ENCODE assay signal across 16 cellular contexts in the genomic region with DNA sequence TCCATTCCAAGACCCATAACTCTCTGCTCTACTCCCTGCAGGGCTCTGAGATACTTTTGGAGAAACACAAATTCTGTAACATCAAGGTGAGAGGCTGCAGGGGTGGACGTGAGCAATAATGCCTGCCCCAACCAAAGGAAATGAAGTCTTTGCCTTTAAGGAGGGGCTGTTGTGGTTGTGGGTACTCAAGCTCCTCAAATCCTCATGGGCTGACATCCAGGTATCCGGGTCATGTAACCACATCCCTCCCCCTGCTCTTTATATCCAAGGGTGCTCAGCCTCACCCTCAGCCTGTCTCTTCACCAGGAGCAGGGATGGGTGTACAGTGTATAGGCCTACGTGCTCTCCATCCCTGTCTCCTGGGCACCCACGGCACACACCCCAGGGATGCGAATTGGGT. TPM values are rescaled to one million over a fixed set of nuclear protein-coding genes. Genes with fewer than 3 reads are reported as not detected.
A peak's percentile ranks its signal among the peaks of the same experiment; 100 is the strongest.
DNase-seq lines count a peak whose midpoint lies in the region; ATAC-seq lines count a peak whose summit lies in the region.
"Had no signal": no experiment of that assay in that cellular context is flagged by ENCODE, and none has a peak within 500 bp of the region (broad histone marks: within the 10 kb centered on the region; RNA-seq: fewer than 3 reads in every experiment).

No MANE protein-coding gene starts in this region.

- H2BK15ac ChIP-seq in neuronal stem cell (ENCODE audit: low read length), result peak overlapping the region; percentile 28
- H2BK15ac ChIP-seq in mesendoderm (replicated peaks; ENCODE audit: low read depth), result no peak overlapping the region

- no peak overlapping the region for H4K91ac ChIP-seq in neuronal stem cell (ENCODE audit: low read depth, low read length, poor library complexity)

- H3K4me1 ChIP-seq in BLaER1 treated with 17β-estradiol and CSF1 and Interleukin-3, amounts not matched to agents 10 nM and 100 nM, result peaks cover 14 to 34% (median 21%) of the 10 kb centered on the region in 10 experiments
- H3K4me1 ChIP-seq in neuronal stem cell (ENCODE audit: control insufficient read depth in 2 of 2, insufficient read depth in 1 of 2, low read depth in 1 of 2, low read length in 2 of 2) (peaks cover 5 to 8% of the 10 kb centered on the region in 2 donors), right cardiac atrium (ENCODE audit: control insufficient read depth, insufficient read depth, low read length) (no peaks in the 10 kb centered on the region), mesendoderm (ENCODE audit: control insufficient read depth, low read depth, low read length) (no peaks in the 10 kb centered on the region)

- no peaks in the 10 kb centered on the region for H3K36me3 ChIP-seq in BLaER1 treated with 17β-estradiol and CSF1 and Interleukin-3, amounts not matched to agents 10 nM and 100 nM
- H3K36me3 ChIP-seq in neuronal stem cell (replicated peaks in 1 of 2; ENCODE audit: control insufficient read depth in 2 of 2, insufficient read depth in 2 of 2, low read length in 2 of 2) (no peaks in the 10 kb centered on the region), mesendoderm (ENCODE audit: control insufficient read depth, insufficient read depth, low read length) (no peaks in the 10 kb centered on the region)

- no peaks in the 10 kb centered on the region for H3K27me3 ChIP-seq in BLaER1 treated with 17β-estradiol and CSF1 and Interleukin-3, amounts not matched to agents 10 nM and 100 nM
- no peaks in the 10 kb centered on the region for H3K27me3 ChIP-seq in neuronal stem cell (ENCODE audit: control insufficient read depth in 3 of 3, insufficient read depth in 3 of 3, low read depth in 1 of 3, low read length in 3 of 3)
- H3K27me3 ChIP-seq in right cardiac atrium (ENCODE audit: control insufficient read depth, insufficient read depth), result no peaks in the 10 kb centered on the region
- H3K27me3 ChIP-seq in mesendoderm (ENCODE audit: insufficient read depth, low read length, poor library complexity), result no peaks in the 10 kb centered on the region

- no peak overlapping the region for H3K4me3 ChIP-seq in BLaER1 treated with 17β-estradiol and CSF1 and Interleukin-3, amounts not matched to agents 10 nM and 100 nM
- H3K4me3 ChIP-seq in neuronal stem cell (ENCODE audit: low read length in 2 of 2) (no peak overlapping the region), right cardiac atrium (ENCODE audit: low read length) (no peak overlapping the region), mesendoderm (ENCODE audit: low read length) (no peak overlapping the region)
- H3K4me3 ChIP-seq: GM23248 had no signal

- no peak overlapping the region for H3K14ac ChIP-seq in neuronal stem cell (ENCODE audit: low read length)

- H2BK5ac ChIP-seq in neuronal stem cell (ENCODE audit: low read length), result no peak overlapping the region
- no peak overlapping the region for H2BK5ac ChIP-seq in mesendoderm (ENCODE audit: low read length)

- no peaks in the 10 kb centered on the region for H3K79me1 ChIP-seq in neuronal stem cell (ENCODE audit: low read depth, low read length)
- no peaks in the 10 kb centered on the region for H3K79me1 ChIP-seq in mesendoderm (ENCODE audit: low read length)

- H3K56ac ChIP-seq in mesendoderm (ENCODE audit: low read length), result no peak overlapping the region

- H3K18ac ChIP-seq in neuronal stem cell (ENCODE audit: low read length) (peak overlapping the region; percentile 61), mesendoderm (ENCODE audit: low read length) (no peak overlapping the region)

- H2AFZ ChIP-seq in neuronal stem cell (ENCODE audit: low read length), result no peak overlapping the region
- H2AFZ ChIP-seq: GM23248 had no signal

- H2AK5ac ChIP-seq in neuronal stem cell (ENCODE audit: low read depth, low read length) (no peak overlapping the region), mesendoderm (ENCODE audit: low read length) (no peak overlapping the region)

- no peak overlapping the region for H3K9ac ChIP-seq in BLaER1 treated with 17β-estradiol and CSF1 and Interleukin-3, amounts not matched to agents 10 nM and 100 nM
- H3K9ac ChIP-seq in neuronal stem cell (ENCODE audit: low read depth, low read length, poor library complexity), result no peak overlapping the region
- H3K9ac ChIP-seq in mesendoderm (ENCODE audit: low read length), result no peak overlapping the region
- H3K9ac ChIP-seq: GM23248 had no signal

- H2BK120ac ChIP-seq in neuronal stem cell (ENCODE audit: low read depth, low read length) (no peak overlapping the region), mesendoderm (ENCODE audit: low read depth, low read length) (no peak overlapping the region)

- no peak for ATAC-seq in GM18519 (IDR thresholded peaks at IDR 0.05; ENCODE audit: low FRiP score, unreplicated experiment)
- ATAC-seq in right cardiac atrium, result no peak
- ATAC-seq: CD8-positive, alpha-beta T cell had no signal

- no peaks in the 10 kb centered on the region for H3K79me2 ChIP-seq in mesendoderm (ENCODE audit: control insufficient read depth, insufficient read depth, low read length)

- peak; percentile 66 for DNase-seq in M059J (ENCODE audit: low read depth)
- DNase-seq in amniotic epithelial cell (ENCODE audit: low read depth), result peak; percentile 28
- DNase-seq in neuronal stem cell (ENCODE audit: low spot score), result no peak
- no peak for DNase-seq in right cardiac atrium
- DNase-seq in mesendoderm, result no peak
- DNase-seq: COR-L47, DMS153, DND-41, GDM1, GM23248, IMR-90 had no signal

- no CpG with 5 or more reads among the region's 5 CpGs for WGBS in neuronal stem cell (ENCODE audit: extremely low coverage in 2 of 2, insufficient read length in 2 of 2, insufficient replicate concordance in 1 of 2), 2 donors
- WGBS in right cardiac atrium, result 88% methylated on average over 5 of the region's 5 CpGs
- WGBS in mesendoderm (ENCODE audit: extremely low coverage, insufficient coverage, low lambda C conversion rate), result no CpG with 5 or more reads among the region's 5 CpGs

- intact Hi-C loops in right cardiac atrium (cut with DNase I), result no loop called here

- H3K9me3 ChIP-seq in BLaER1 treated with 17β-estradiol and CSF1 and Interleukin-3, amounts not matched to agents 10 nM and 100 nM (replicated peaks in 1 of 11), result no peaks in the 10 kb centered on the region
- no peaks in the 10 kb centered on the region for H3K9me3 ChIP-seq in neuronal stem cell (replicated peaks in 1 of 2; ENCODE audit: control insufficient read depth in 2 of 2, insufficient read depth in 1 of 2, low read depth in 1 of 2, low read length in 2 of 2)
- peaks cover 3% of the 10 kb centered on the region for H3K9me3 ChIP-seq in right cardiac atrium (ENCODE audit: control insufficient read depth, low read length)

- no peaks in the 10 kb centered on the region; a peak in 1 of 22 replicates for H4K20me1 ChIP-seq in BLaER1 treated with 17β-estradiol and CSF1 and Interleukin-3, amounts not matched to agents 10 nM and 100 nM

- H4K5ac ChIP-seq in mesendoderm (ENCODE audit: low read length), result no peak overlapping the region

- no peak overlapping the region for H3K27ac ChIP-seq in BLaER1 treated with 17β-estradiol and CSF1 and Interleukin-3, amounts not matched to agents 10 nM and 100 nM
- H3K27ac ChIP-seq in neuronal stem cell (replicated peaks; ENCODE audit: low read length), result no peak overlapping the region
- no peak overlapping the region for H3K27ac ChIP-seq in right cardiac atrium (ENCODE audit: low read length)
- no peak overlapping the region for H3K27ac ChIP-seq in mesendoderm (ENCODE audit: low read depth, low read length)
- H3K27ac ChIP-seq: GM23248, HL-60 had no signal

- no peak overlapping the region for H4K8ac ChIP-seq in neuronal stem cell (ENCODE audit: low read depth, low read length)
- H4K8ac ChIP-seq in mesendoderm (ENCODE audit: low read depth, low read length), result no peak overlapping the region

- H3K4ac ChIP-seq in neuronal stem cell (ENCODE audit: low read length) (no peak overlapping the region), mesendoderm (ENCODE audit: low read depth, low read length) (no peak overlapping the region)

- H3K23ac ChIP-seq in neuronal stem cell (ENCODE audit: low read depth, low read length, poor library complexity) (no peak overlapping the region), mesendoderm (ENCODE audit: low read length) (no peak overlapping the region)

- H3K4me2 ChIP-seq in BLaER1 treated with 17β-estradiol and CSF1 and Interleukin-3, amounts not matched to agents 10 nM and 100 nM, result peak overlapping the region in 9 of 11 experiments; percentile 30 to 55 (median 38); a peak in 16 of 22 replicates
- H3K4me2 ChIP-seq in neuronal stem cell (ENCODE audit: insufficient read depth, low read length, poor library complexity, severe bottlenecking) (no peak overlapping the region), mesendoderm (ENCODE audit: low read length) (no peak overlapping the region)

- H2BK12ac ChIP-seq in neuronal stem cell (ENCODE audit: low read length), result no peak overlapping the region

RNA-seq across cellular contexts. Expression of gene NOX5, which starts 32.3 kb away (rescaled TPM):
- total RNA-seq in M059J (2014; rRNA removed; shearing (Covaris generic)), result 0.34 and 1.1 TPM in 2 replicates
- 0.01 TPM for polyA plus RNA-seq in neuronal stem cell (2013, experiment 1 of 2)
- polyA plus RNA-seq in neuronal stem cell (2013, experiment 2 of 2), result under 0.01 TPM
- total RNA-seq in right cardiac atrium, result under 1 TPM in 3 of 4 donors, not detected in 1; 0.03 to 0.17 (median 0.06) TPM
- 0.09 TPM for polyA plus RNA-seq in right cardiac atrium
- not detected for polyA plus RNA-seq in mesendoderm (2013, experiment 1 of 2)
- not detected for polyA plus RNA-seq in mesendoderm (2013, experiment 2 of 2)
- total RNA-seq: CD8-positive, alpha-beta T cell; IMR-90 had no signal
- polyA plus RNA-seq: CD14-positive monocyte, GM23248 had no signal

Comparison
In these comparisons a context has a peak if more than half of its experiments do, and no peak if none do; other contexts are left out.
1. H3K4me2 ChIP-seq: peak in BLaER1 treated with 17β-estradiol and CSF1 and Interleukin-3, amounts not matched to agents 10 nM and 100 nM (9 of 11); none in neuronal stem cell (single experiment) and mesendoderm (single experiment).
2. DNase-seq: peak in M059J (single experiment) and amniotic epithelial cell (single experiment); none in neuronal stem cell (single experiment), right cardiac atrium (0 of 3) and mesendoderm (single experiment).